8 cellular contexts compared by ENCODE assay signal in genomic region chr1:2091611-2092604, GRCh38. TPM values are rescaled to one million over a fixed set of nuclear protein-coding genes. Genes with fewer than 3 reads are reported as not detected.
DNase-seq lines count a peak whose midpoint lies in the region; ATAC-seq, FAIRE-seq and TF ChIP-seq lines count a peak whose summit lies in the region.

No MANE protein-coding gene starts in this region.

- CTCF ChIA-PET in activated B cell treated with CpG ODN at 0.5 μM for 24 hours (lab: Charles Lee) = interaction anchor here (1.1 to 2.1 kb wide), 2 partner anchors 48 to 83 kb away, joined by 3 to 28 read pairs; no protein-coding TSS in a partner anchor

- H3K27me3 Mint-ChIP-seq in activated B cell treated with CpG ODN at 0.5 μM for 24 hours = no peaks in the 10 kb centered on the region
- no peaks in the 10 kb centered on the region for H3K27me3 Mint-ChIP-seq in stimulated activated memory B cell treated with anti-CD40 and anti-IgM and Interleukin-4, amounts not matched to agents 10 μg/mL and 1 μg/mL and 100 μg/mL, for 72 hours

- no peak overlapping the region for H3K27ac Mint-ChIP-seq in activated B cell treated with CpG ODN at 0.5 μM for 24 hours
- H3K27ac Mint-ChIP-seq in stimulated activated memory B cell treated with anti-CD40 and anti-IgM and Interleukin-4, amounts not matched to agents 10 μg/mL and 1 μg/mL and 100 μg/mL, for 72 hours = no peak overlapping the region

- ATAC-seq in activated B cell treated with CpG ODN at 0.5 μM for 24 hours (ENCODE audit: low read depth) (peak; percentile 61), HG02642 (IDR thresholded peaks at IDR 0.05; ENCODE audit: poor library complexity, unreplicated experiment) (no peak)
- ATAC-seq in stimulated activated memory B cell treated with anti-CD40 and anti-IgM and Interleukin-4, amounts not matched to agents 10 μg/mL and 1 μg/mL and 100 μg/mL, for 72 hours = no peak

- H3K9me3 ChIP-seq in duodenal mucosa (ENCODE audit: control insufficient read depth in 1 of 2, low read length in 2 of 2) = peaks cover 0 to 2% of the 10 kb centered on the region in 2 donors
- peaks cover 0 to 1% (median 0%) of the 10 kb centered on the region in 4 donors for H3K9me3 ChIP-seq in tibial nerve
- no peaks in the 10 kb centered on the region for H3K9me3 ChIP-seq in vagina

- TF ChIP-seq EP300 in tibial nerve (IDR thresholded peaks at IDR 0.05) = no peak

- H3K27ac ChIP-seq in duodenal mucosa (ENCODE audit: low read depth, low read length) (peak overlapping the region; percentile 56), tibial nerve (peak overlapping the region in 1 of 4 donors; percentile 34), vagina (no peak overlapping the region)

- peaks cover 9% of the 10 kb centered on the region for H3K4me1 Mint-ChIP-seq in activated B cell treated with CpG ODN at 0.5 μM for 24 hours
- H3K4me1 Mint-ChIP-seq in stimulated activated memory B cell treated with anti-CD40 and anti-IgM and Interleukin-4, amounts not matched to agents 10 μg/mL and 1 μg/mL and 100 μg/mL, for 72 hours = peaks cover 17% of the 10 kb centered on the region

- POLR2A ChIA-PET in activated B cell treated with CpG ODN at 0.5 μM for 24 hours (lab: Charles Lee) = no interaction called here

- H3K4me3 Mint-ChIP-seq in activated B cell treated with CpG ODN at 0.5 μM for 24 hours = no peak overlapping the region
- H3K4me3 Mint-ChIP-seq in stimulated activated memory B cell treated with anti-CD40 and anti-IgM and Interleukin-4, amounts not matched to agents 10 μg/mL and 1 μg/mL and 100 μg/mL, for 72 hours = no peak overlapping the region

- no peak for FAIRE-seq in GM19239 (lab: Jason Lieb, UNC)

- DNase-seq in GM19239 (ENCODE audit: insufficient read length, low spot score) = peak; percentile 50
- DNase-seq in activated B cell treated with CpG ODN at 0.5 μM for 24 hours = peak; percentile 50
- DNase-seq in myocyte (ENCODE audit: low read depth) = peak; percentile 10
- peak in 1 of 2 donors; percentile 38 for DNase-seq in tibial nerve (ENCODE audit: low spot score in 2 of 2)
- no peak for DNase-seq in vagina (ENCODE audit: extremely low spot score in 2 of 2)

- no peak for TF ChIP-seq POLR2A in tibial nerve (IDR thresholded peaks at IDR 0.05)
- no peak for TF ChIP-seq POLR2A in vagina (IDR thresholded peaks at IDR 0.05)

- 44 to 54% methylated on average over 46 to 48 of the region's 48 CpGs for WGBS in tibial nerve, 2 donors

- peaks cover 8 to 13% of the 10 kb centered on the region in 2 donors for H3K4me1 ChIP-seq in duodenal mucosa (ENCODE audit: control insufficient read depth in 1 of 2, insufficient read depth in 2 of 2, low read length in 2 of 2)
- H3K4me1 ChIP-seq in tibial nerve = no peaks in the 10 kb centered on the region
- H3K4me1 ChIP-seq in vagina = no peaks in the 10 kb centered on the region

- TF ChIP-seq CTCF in activated B cell treated with CpG ODN at 0.5 μM for 24 hours (IDR thresholded peaks at IDR 0.05) (no peak), tibial nerve (IDR thresholded peaks at IDR 0.05) (peak; percentile 34 to 49 (median 45)), vagina (IDR thresholded peaks at IDR 0.05) (no peak)

- H3K4me3 ChIP-seq in duodenal mucosa (ENCODE audit: low read depth in 1 of 2, low read length in 2 of 2) = no peak overlapping the region
- no peak overlapping the region for H3K4me3 ChIP-seq in tibial nerve
- H3K4me3 ChIP-seq in vagina = no peak overlapping the region

- H3K36me3 ChIP-seq in duodenal mucosa (ENCODE audit: control insufficient read depth in 1 of 2, insufficient read depth in 2 of 2, low read length in 2 of 2) = peaks cover 1 to 14% of the 10 kb centered on the region in 2 donors
- no peaks in the 10 kb centered on the region for H3K36me3 ChIP-seq in tibial nerve
- H3K36me3 ChIP-seq in vagina = no peaks in the 10 kb centered on the region

- intact Hi-C loops in activated B cell treated with CpG ODN at 0.5 μM for 24 hours (cut with micrococcal nuclease) = loop anchor here (1.0 kb wide), 1 partner anchor 48 kb away; no protein-coding TSS in a partner anchor
- intact Hi-C loops in vagina (cut with DNase I) = no loop called here

- H3K9ac ChIP-seq in duodenal mucosa (ENCODE audit: low read depth in 1 of 2, low read length in 2 of 2) = peak overlapping the region; percentile 47 to 54

- no peaks in the 10 kb centered on the region for H3K9me3 Mint-ChIP-seq in activated B cell treated with CpG ODN at 0.5 μM for 24 hours
- no peaks in the 10 kb centered on the region for H3K9me3 Mint-ChIP-seq in stimulated activated memory B cell treated with anti-CD40 and anti-IgM and Interleukin-4, amounts not matched to agents 10 μg/mL and 1 μg/mL and 100 μg/mL, for 72 hours

- H3K27me3 ChIP-seq in duodenal mucosa (ENCODE audit: control insufficient read depth in 1 of 2, insufficient read depth in 2 of 2, low read length in 2 of 2) = no peaks in the 10 kb centered on the region
- H3K27me3 ChIP-seq in tibial nerve = peaks cover 0 to 31% of the 10 kb centered on the region in 2 donors
- no peaks in the 10 kb centered on the region for H3K27me3 ChIP-seq in vagina

- peaks cover 7% of the 10 kb centered on the region for H3K36me3 Mint-ChIP-seq in activated B cell treated with CpG ODN at 0.5 μM for 24 hours (ENCODE audit: low read depth)
- H3K36me3 Mint-ChIP-seq in stimulated activated memory B cell treated with anti-CD40 and anti-IgM and Interleukin-4, amounts not matched to agents 10 μg/mL and 1 μg/mL and 100 μg/mL, for 72 hours = no peaks in the 10 kb centered on the region

RNA-seq across cellular contexts. Expression of gene PRKCZ, which starts 41.7 kb away (rescaled TPM):
- total RNA-seq in activated B cell treated with CpG ODN at 0.5 μM for 24 hours = 20.5 and 28.5 TPM in 2 replicates
- total RNA-seq in myocyte = 0.27 TPM in 1 of 2 replicates, not detected in the other
- polyA plus RNA-seq in myocyte (2012) = 0.39 TPM
- 1 to 10 TPM; 2.0 to 3.9 (median 2.8) TPM for total RNA-seq in tibial nerve
- 17.9 TPM for total RNA-seq in vagina

Comparison
In these comparisons a context has a peak if more than half of its experiments do, and no peak if none do; other contexts are left out.
1. DNase-seq: peak in GM19239 (single experiment), activated B cell treated with CpG ODN at 0.5 μM for 24 hours (single experiment) and myocyte (single experiment); none in vagina (0 of 2).
2. CTCF ChIP-seq: peak in tibial nerve (5 of 5); none in activated B cell treated with CpG ODN at 0.5 μM for 24 hours (single experiment) and vagina (0 of 3).